ENCODE assay signal across 8 cellular contexts in the genomic region with DNA sequence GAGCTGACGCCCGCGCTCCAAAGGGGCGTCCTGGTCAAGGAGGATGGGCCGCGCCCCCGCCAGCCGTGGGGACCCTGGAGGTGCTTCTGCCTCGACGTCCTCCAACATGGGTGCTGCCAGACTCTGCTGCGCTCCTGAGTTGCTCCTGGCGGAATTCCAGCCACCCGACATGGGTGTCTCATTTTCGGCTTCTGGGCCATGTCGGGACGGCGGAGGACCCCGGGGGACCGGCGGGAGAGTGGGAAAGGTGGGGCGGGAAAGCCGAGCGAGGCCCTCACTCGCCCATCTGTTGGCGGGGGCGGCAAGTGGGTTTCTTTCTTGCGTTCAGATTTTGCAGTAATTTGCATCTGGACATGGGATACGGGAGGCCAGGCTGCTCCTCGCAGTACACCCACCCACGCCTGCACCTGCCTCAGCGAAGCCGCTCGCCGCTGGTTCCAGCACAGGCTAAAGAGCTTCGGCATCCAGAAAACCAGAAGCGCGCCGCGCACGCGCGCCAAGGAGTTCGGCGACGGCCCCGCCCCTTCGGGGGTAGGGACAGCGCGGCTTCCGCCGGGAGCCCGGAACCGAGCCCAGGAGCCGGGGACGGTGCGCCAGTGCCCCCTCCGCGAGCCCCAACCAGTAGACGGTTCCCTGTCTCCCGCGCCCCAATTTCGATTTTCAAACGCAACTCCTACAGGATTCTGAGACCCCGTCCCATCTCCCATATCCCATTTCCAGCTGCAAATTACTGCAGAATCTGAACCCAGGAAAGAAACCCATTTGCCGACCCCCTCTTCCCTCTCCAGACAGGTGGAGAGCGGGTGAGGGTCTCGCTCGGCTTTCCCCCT. TPM values are rescaled to one million over a fixed set of nuclear protein-coding genes. Genes with fewer than 3 reads are reported as not detected.
DNase-seq lines count a peak whose midpoint lies in the region; ATAC-seq and TF ChIP-seq lines count a peak whose summit lies in the region.

A gene (plus strand): TSS at position 563 of the 830 bp plus-strand sequence. CDS start 320 bp downstream, outside the sequence.

- H3K27ac Mint-ChIP-seq in chondrocyte (ENCODE audit: unreplicated experiment) = peak within 1 kb of the TSS; percentile 63

- H3K4me3 Mint-ChIP-seq in chondrocyte (ENCODE audit: unreplicated experiment) = peak within 1 kb of the TSS; percentile 80

- no peaks in the 10 kb centered on the region for H3K27me3 Mint-ChIP-seq in chondrocyte (ENCODE audit: low read depth)

- peaks cover 2% of the 10 kb centered on the region for H3K36me3 Mint-ChIP-seq in chondrocyte (ENCODE audit: low read depth)

- ATAC-seq in GM19025 (IDR thresholded peaks at IDR 0.05; ENCODE audit: low read depth, unreplicated experiment) (peak; percentile 70), HG03354 (IDR thresholded peaks at IDR 0.05; ENCODE audit: poor library complexity, severe bottlenecking, unreplicated experiment) (peak; percentile 65), left colon (peak; percentile 80)

- no peak for TF ChIP-seq CTCF in chondrocyte (IDR thresholded peaks at IDR 0.05)

- peaks cover 30% of the 10 kb centered on the region for H3K4me1 Mint-ChIP-seq in chondrocyte (ENCODE audit: low read depth)

- no peaks in the 10 kb centered on the region for H3K9me3 Mint-ChIP-seq in chondrocyte (ENCODE audit: low read depth)

- intact Hi-C loops in left colon (cut with DNase I, micrococcal nuclease) = loop anchor here in 1 of 2 donors (5.0 to 10.0 kb wide), 2 partner anchors 63 to 95 kb away; a partner anchor contains a TSS

- peak; percentile 98 for DNase-seq in AG08396 (ENCODE audit: low spot score)
- peak; percentile 63 to 92 for DNase-seq in NCI-H446 (lab: John Stamatoyannopoulos, UW)
- DNase-seq in activated CD4-positive, alpha-beta T cell treated with anti-CD3 and anti-CD28 coated beads for 1 hour = peak; percentile 82
- DNase-seq in chondrocyte (ENCODE audit: low spot score) = peak; percentile 94
- peak; percentile 86 to 96 for DNase-seq in left colon
- DNase-seq in stimulated activated CD4-positive, alpha-beta T cell treated with anti-CD3 and anti-CD28 coated beads, Interleukin-1b, Interleukin-23, amount 100 ng/mL, for 4 hours (ENCODE audit: low read depth in 2 of 2) = peak; percentile 82 to 92

RNA-seq across cellular contexts. Expression of the gene that starts here (rescaled TPM):
- 10.8 to 12.3 TPM (median 12.1 TPM) in 3 replicates for total RNA-seq in chondrocyte
- total RNA-seq in left colon = 10 to 100 TPM; 20.3 to 29.9 TPM

Comparison
In these comparisons a context has a peak if more than half of its experiments do, and no peak if none do; other contexts are left out.
1. Peak in every context shown above with its lines: DNase-seq and ATAC-seq.